Comparison of ENCODE assay signal across 23 cellular contexts in the genomic region with DNA sequence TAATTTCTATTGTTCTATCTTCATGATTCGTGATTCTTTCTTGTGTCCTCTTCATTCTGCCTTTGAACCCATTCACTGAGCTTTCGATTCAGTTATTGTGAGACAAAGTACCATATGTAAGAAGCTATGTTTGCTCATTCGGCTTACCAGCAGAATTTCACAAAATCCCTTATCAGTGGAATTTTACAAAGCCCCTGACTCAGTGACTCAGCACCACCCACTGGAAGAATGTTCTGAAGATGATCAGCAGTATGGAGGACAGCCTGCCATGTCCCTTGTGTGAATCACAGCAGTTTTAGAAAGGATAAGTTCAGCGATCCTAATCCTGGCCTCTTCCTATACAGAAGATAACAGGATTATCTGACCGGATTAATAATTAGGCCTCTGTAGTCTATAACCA. TPM values are rescaled to one million over a fixed set of nuclear protein-coding genes. Genes with fewer than 3 reads are reported as not detected.
DNase-seq lines count a peak whose midpoint lies in the region; ATAC-seq, FAIRE-seq and TF ChIP-seq lines count a peak whose summit lies in the region.
"Had no signal": no experiment of that assay in that cellular context is flagged by ENCODE, and none has a peak within 500 bp of the region (broad histone marks: within the 10 kb centered on the region; RNA-seq: fewer than 3 reads in every experiment).

No MANE protein-coding gene starts in this region.

- WGBS in pancreas, 2 donors = 72 to 76% methylated on average over 5 of the region's 5 CpGs

- intact Hi-C loops in pancreas (cut with DNase I) = no loop called here

- TF ChIP-seq CTCF in fibroblast of pulmonary artery (IDR thresholded peaks at IDR 0.05; ENCODE audit: low read length, missing control alignments) = no peak
- TF ChIP-seq CTCF in pancreas (IDR thresholded peaks at IDR 0.05) = no peak

- peak; percentile 6 for DNase-seq in EL
- DNase-seq in NCI-H524 treated with DMSO at 0.1 percent for 48 hours (lab: John Stamatoyannopoulos, UW) = peak; percentile 41
- peak; percentile 44 for DNase-seq in fibroblast of pulmonary artery (ENCODE audit: low read depth)
- no peak for DNase-seq in activated CD4-positive, CD25-positive, alpha-beta regulatory T cell treated with anti-CD3 and anti-CD28 coated beads, Interleukin-2, amount 50 U/mL, for 72 hours
- no peak for DNase-seq in pancreas
- DNase-seq: activated CD8-positive, alpha-beta memory T cell treated with anti-CD3 and anti-CD28 coated beads, Interleukin-2, amount 10 ng/mL, durations not matched to agents 7 days and 5 days; activated gamma-delta T cell treated with Interleukin-2 at 50 U/mL for 16 hours; DMS79 treated with DMSO at 0.1 percent for 48 hours; foreskin melanocyte; HCEC 1CT; mammary epithelial cell; NCI-H1105; NCI-H2081; NCI-H446; ovary; stimulated activated CD4-positive, alpha-beta T cell treated with anti-CD3 and anti-CD28 coated beads, Interleukin-1b, Interleukin-23, amount 100 ng/mL, for 48 hours; stimulated activated naive CD4-positive, alpha-beta T cell treated with Interleukin-2 at 50 U/mL for 16 hours had no signal

- ATAC-seq in GM18873 (IDR thresholded peaks at IDR 0.05; ENCODE audit: low FRiP score, unreplicated experiment) = no peak
- no peak for ATAC-seq in pancreas
- ATAC-seq: activated CD8-positive, alpha-beta memory T cell treated with anti-CD3 and anti-CD28 coated beads, Interleukin-2, amount 10 ng/mL, durations not matched to agents 7 days and 5 days; WTC11 had no signal

- H3K27ac ChIP-seq in pancreas = no peak overlapping the region
- H3K27ac ChIP-seq: ascending aorta, coronary artery, ovary, tibial nerve had no signal

- no peak overlapping the region for H3K4me3 ChIP-seq in fibroblast of pulmonary artery (replicated peaks; ENCODE audit: low read depth, low read length)
- H3K4me3 ChIP-seq in pancreas = no peak overlapping the region
- H3K4me3 ChIP-seq: ascending aorta, coronary artery, ovary, tibial nerve had no signal

- H3K27me3 ChIP-seq in pancreas = no peaks in the 10 kb centered on the region
- H3K27me3 ChIP-seq: ascending aorta, ovary, tibial nerve had no signal

- no peaks in the 10 kb centered on the region for H3K9me3 ChIP-seq in pancreas
- H3K9me3 ChIP-seq: ascending aorta, ovary, tibial nerve had no signal

- H3K4me1 ChIP-seq in pancreas = no peaks in the 10 kb centered on the region
- H3K4me1 ChIP-seq: ascending aorta had no signal

- H3K36me3 ChIP-seq in pancreas = no peaks in the 10 kb centered on the region
- H3K36me3 ChIP-seq: ascending aorta, ovary, tibial nerve had no signal

- no peak for FAIRE-seq in pancreas (lab: Jason Lieb, UNC)
- FAIRE-seq: endothelial cell of umbilical vein had no signal

RNA-seq across cellular contexts. Expression of a gene that starts 5.8 kb away (rescaled TPM):
- 10 to 100 TPM; 39.1 to 71.0 (median 61.5) TPM for total RNA-seq in pancreas
- polyA plus RNA-seq in pancreas = 100 to 1,000 TPM in 1 of 2 donors, 10 to 100 TPM in 1; 56.4 to 113 TPM

RNA-seq across cellular contexts. Expression of a gene that starts 14.4 kb away (rescaled TPM):
- total RNA-seq in pancreas = 10 to 100 TPM in 4 of 6 donors, 1 to 10 TPM in 2; 5.8 to 14.6 (median 10.4) TPM
- polyA plus RNA-seq in pancreas = 10 to 100 TPM in 1 of 2 donors, 1 to 10 TPM in 1; 7.6 to 10.2 TPM

RNA-seq across cellular contexts. Expression of a gene that starts 35.0 kb away (rescaled TPM):
- total RNA-seq in pancreas = 1 to 10 TPM in 3 of 6 donors, under 1 TPM in 3; 0.31 to 2.3 (median 0.95) TPM
- polyA plus RNA-seq in pancreas = 1 to 10 TPM; 2.5 to 4.1 TPM

RNA-seq across cellular contexts. Expression of a gene that starts 45.1 kb away (rescaled TPM):
- total RNA-seq in pancreas = 1 to 10 TPM in 3 of 6 donors, under 1 TPM in 3; 0.47 to 2.4 (median 0.89) TPM
- 10 to 100 TPM in 1 of 2 donors, 1 to 10 TPM in 1; 2.9 to 10.3 TPM for polyA plus RNA-seq in pancreas
- total RNA-seq: endothelial cell of umbilical vein had no signal
- polyA plus RNA-seq: endothelial cell of umbilical vein had no signal

Comparison
In these comparisons a context has a peak if more than half of its experiments do, and no peak if none do; other contexts are left out.
1. DNase-seq: peak in EL (single experiment), NCI-H524 treated with DMSO at 0.1 percent for 48 hours (single experiment) and fibroblast of pulmonary artery (single experiment); none in activated CD4-positive, CD25-positive, alpha-beta regulatory T cell treated with anti-CD3 and anti-CD28 coated beads, Interleukin-2, amount 50 U/mL, for 72 hours (single experiment) and pancreas (0 of 6).